9 cellular contexts compared by ENCODE assay signal in the genomic region with DNA sequence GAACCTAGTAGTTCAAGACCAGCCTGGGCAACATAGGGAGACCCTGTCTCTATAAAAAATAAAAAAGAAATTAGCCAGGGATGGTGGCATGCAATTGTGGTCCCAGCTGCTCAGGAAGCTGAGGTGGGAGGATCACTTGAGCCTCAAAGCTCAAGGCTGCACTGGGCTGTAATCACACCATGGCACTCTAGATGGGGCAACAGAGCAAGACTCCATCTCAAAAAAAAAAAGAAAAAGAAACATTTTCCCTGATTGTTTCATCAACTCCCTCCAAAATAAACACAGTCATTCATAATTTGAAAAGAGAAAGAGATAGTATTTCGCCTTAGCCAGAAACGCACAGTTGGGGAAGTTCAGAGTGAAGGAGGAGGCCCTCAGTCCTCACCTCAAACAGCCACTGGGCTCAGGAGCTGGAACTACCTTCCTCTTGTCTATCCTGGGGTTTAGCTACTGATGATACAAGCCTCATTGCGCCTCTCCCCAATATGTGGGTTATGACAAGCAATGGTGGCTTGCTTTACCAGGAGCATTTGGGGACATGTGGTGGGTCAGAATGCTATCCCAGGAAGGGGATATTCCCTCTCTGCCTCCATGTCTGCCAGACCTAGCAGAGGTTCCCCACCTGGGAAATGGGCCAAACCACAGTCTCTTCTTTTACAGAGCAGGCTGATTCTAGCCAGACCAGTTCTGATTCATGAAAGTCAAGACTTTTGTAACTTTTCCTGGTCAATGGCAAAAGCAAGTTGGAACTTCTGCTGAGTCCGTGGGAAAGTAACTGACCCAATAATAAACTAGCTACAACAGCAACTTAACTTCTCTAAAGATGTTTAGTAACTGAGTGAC. TPM values are rescaled to one million over a fixed set of nuclear protein-coding genes. Genes with fewer than 3 reads are reported as not detected.
DNase-seq lines count a peak whose midpoint lies in the region; ATAC-seq and TF ChIP-seq lines count a peak whose summit lies in the region.
"Had no signal": no experiment of that assay in that cellular context is flagged by ENCODE, and none has a peak within 500 bp of the region (broad histone marks: within the 10 kb centered on the region; RNA-seq: fewer than 3 reads in every experiment).

No MANE protein-coding gene starts in this region.

- H3K4me3 ChIP-seq in DND-41 (ENCODE audit: low read depth in 1 of 2, low read length in 2 of 2) (peak overlapping the region in 1 of 2 experiments; percentile 2; a peak in 1 of 4 replicates), PC-3 (ENCODE audit: low read length) (no peak overlapping the region), parathyroid adenoma (ENCODE audit: low read depth, low read length) (no peak overlapping the region)

- CTCF ChIA-PET in PC-3 (lab: Charles Lee): interaction anchor here (1.1 kb wide), 2 partner anchors 14 to 135 kb away, joined by 4 to 5 read pairs; no protein-coding TSS in a partner anchor

- H4K20me1 ChIP-seq in DND-41 (ENCODE audit: insufficient read depth, low read length) (no peaks in the 10 kb centered on the region), PC-3 (ENCODE audit: low read length) (no peaks in the 10 kb centered on the region)

- H3K9me2 ChIP-seq in PC-3 (replicated peaks; ENCODE audit: low read length): no peaks in the 10 kb centered on the region

- H3K27me3 ChIP-seq in DND-41 (ENCODE audit: insufficient read depth, low read length, poor library complexity) (no peaks in the 10 kb centered on the region), PC-3 (ENCODE audit: low read length) (no peaks in the 10 kb centered on the region), parathyroid adenoma (ENCODE audit: control insufficient read depth, insufficient read depth, low read length) (no peaks in the 10 kb centered on the region)

- TF ChIP-seq CTCF in DND-41 (IDR thresholded peaks at IDR 0.05; ENCODE audit: borderline replicate concordance, extremely low read depth, low read length, poor library complexity, severe bottlenecking) (peak; percentile 67), PC-3 (conservative IDR thresholded peaks at IDR 0.05; ENCODE audit: low read depth, low read length) (peak; percentile 26; the same call in 1 of the 2 replicates), parathyroid adenoma (IDR thresholded peaks at IDR 0.05) (no peak)

- peaks cover 4% of the 10 kb centered on the region for H3F3A ChIP-seq in PC-3 (ENCODE audit: low read length, unreplicated experiment)

- H3K4me1 ChIP-seq in DND-41 (ENCODE audit: insufficient read depth, low read length) (peaks cover 40% of the 10 kb centered on the region), PC-3 (ENCODE audit: insufficient read depth, low read length) (peaks cover 36% of the 10 kb centered on the region), parathyroid adenoma (no peaks in the 10 kb centered on the region)

- DNase-seq in DND-41 (peak; percentile 52), PC-3 (peak; percentile 93), fibroblast of peridontal ligament (ENCODE audit: extremely low read depth) (peak; percentile 72), NCI-H2107 treated with DMSO at 0.1 percent for 48 hours (lab: John Stamatoyannopoulos, UW; ENCODE audit: unreplicated experiment) (no peak)
- no peak for DNase-seq in activated T-cell treated with anti-CD3 and anti-CD28 coated beads, Interleukin-2, amount 50 U/mL, for 4 hours

- H3K4me2 ChIP-seq in DND-41 (ENCODE audit: insufficient read depth, low read length): peak overlapping the region; percentile 54
- peak overlapping the region; percentile 39 for H3K4me2 ChIP-seq in PC-3 (ENCODE audit: low read length)
- H3K4me2 ChIP-seq in parathyroid adenoma (ENCODE audit: low read length): peak overlapping the region; percentile 23

- H3K27me3 Mint-ChIP-seq in activated T-cell treated with anti-CD3 and anti-CD28 coated beads, Interleukin-2, amount 50 U/mL, for 4 hours (ENCODE audit: low read depth): peaks cover 7% of the 10 kb centered on the region

- H3K79me2 ChIP-seq in DND-41 (ENCODE audit: insufficient read depth, low read length) (no peaks in the 10 kb centered on the region), PC-3 (ENCODE audit: low read length) (no peaks in the 10 kb centered on the region), parathyroid adenoma (no peaks in the 10 kb centered on the region)

- BruUV-seq in PC-3 (replicated peaks; lab: Mats Ljungman, UMichigan): no TSS peak

- H3K27ac ChIP-seq in DND-41 (ENCODE audit: low read length): peak overlapping the region; percentile 89
- peak overlapping the region; percentile 57 for H3K27ac ChIP-seq in PC-3 (ENCODE audit: low read length)
- no peak overlapping the region for H3K27ac ChIP-seq in parathyroid adenoma

- ATAC-seq in DND-41 (ENCODE audit: insufficient read depth, low read depth): peak; percentile 76
- peak; percentile 75 for ATAC-seq in PC-3
- no peak for ATAC-seq in HG03139 (IDR thresholded peaks at IDR 0.05; ENCODE audit: unreplicated experiment)
- no peak for ATAC-seq in activated T-cell treated with anti-CD3 and anti-CD28 coated beads, Interleukin-2, amount 50 U/mL, for 4 hours
- ATAC-seq in HG02571 (IDR thresholded peaks at IDR 0.05; ENCODE audit: unreplicated experiment): no peak

- no peaks in the 10 kb centered on the region for H3K9me3 ChIP-seq in DND-41 (ENCODE audit: insufficient read depth, low read length, severe bottlenecking)
- H3K9me3 ChIP-seq in PC-3 (ENCODE audit: low read length): no peaks in the 10 kb centered on the region; the same call in 1 of the 2 replicates
- no peaks in the 10 kb centered on the region for H3K9me3 ChIP-seq in parathyroid adenoma (ENCODE audit: control insufficient read depth, low read length)

- peaks cover 4% of the 10 kb centered on the region for H3K4me1 Mint-ChIP-seq in activated T-cell treated with anti-CD3 and anti-CD28 coated beads, Interleukin-2, amount 50 U/mL, for 4 hours (ENCODE audit: low read depth)
- H3K4me1 Mint-ChIP-seq: IgD-negative memory B cell had no signal

- POLR2A ChIA-PET in PC-3 (lab: Charles Lee; ENCODE audit: unreplicated experiment): no interaction called here

- H3K36me3 Mint-ChIP-seq in activated T-cell treated with anti-CD3 and anti-CD28 coated beads, Interleukin-2, amount 50 U/mL, for 4 hours (ENCODE audit: insufficient read depth): no peaks in the 10 kb centered on the region
- H3K36me3 Mint-ChIP-seq: IgD-negative memory B cell had no signal

- peaks cover 5% of the 10 kb centered on the region for H3K9me3 Mint-ChIP-seq in activated T-cell treated with anti-CD3 and anti-CD28 coated beads, Interleukin-2, amount 50 U/mL, for 4 hours

- H3K9ac ChIP-seq in DND-41 (ENCODE audit: low read depth, low read length) (peak overlapping the region; percentile 53), PC-3 (ENCODE audit: low read length) (no peak overlapping the region), parathyroid adenoma (no peak overlapping the region)

- no peak overlapping the region for H3K4me3 Mint-ChIP-seq in activated T-cell treated with anti-CD3 and anti-CD28 coated beads, Interleukin-2, amount 50 U/mL, for 4 hours

- intact Hi-C loops in PC-3 (cut with micrococcal nuclease): no loop called here

- H2AFZ ChIP-seq in DND-41 (ENCODE audit: low read depth, low read length) (peak overlapping the region; percentile 68), PC-3 (ENCODE audit: low read length) (no peak overlapping the region), parathyroid adenoma (no peak overlapping the region)

- H3K36me3 ChIP-seq in DND-41 (ENCODE audit: insufficient read depth, low read length): no peaks in the 10 kb centered on the region
- H3K36me3 ChIP-seq in PC-3 (ENCODE audit: low read depth, low read length): no peaks in the 10 kb centered on the region
- H3K36me3 ChIP-seq in parathyroid adenoma (ENCODE audit: control insufficient read depth, insufficient read depth, low read length): no peaks in the 10 kb centered on the region

RNA-seq across cellular contexts. Expression of a gene that starts 22.2 kb away (rescaled TPM):
- 11.2 and 17.3 TPM in 2 replicates for total RNA-seq in PC-3 (2014; rRNA removed)
- 10 to 100 TPM in 2 of 3 donors, 1 to 10 TPM in 1; 10.0 to 10.7 (median 10.0) TPM for total RNA-seq in activated T-cell treated with anti-CD3 and anti-CD28 coated beads, Interleukin-2, amount 50 U/mL, for 4 hours

Comparison
In these comparisons a context has a peak if more than half of its experiments do, and no peak if none do; other contexts are left out.
1. ATAC-seq: peak in DND-41 (single experiment) and PC-3 (single experiment); none in HG03139 (single experiment), activated T-cell treated with anti-CD3 and anti-CD28 coated beads, Interleukin-2, amount 50 U/mL, for 4 hours (0 of 2) and HG02571 (single experiment).
2. DNase-seq: peak in DND-41 (single experiment), PC-3 (single experiment) and fibroblast of peridontal ligament (single experiment); none in activated T-cell treated with anti-CD3 and anti-CD28 coated beads, Interleukin-2, amount 50 U/mL, for 4 hours (single experiment) and NCI-H2107 treated with DMSO at 0.1 percent for 48 hours (single experiment).
3. Peak in every context shown above with its lines, with median percentiles within 50 percentile points of each other: H3K4me2 ChIP-seq.